ENCODE assay signal across 18 cellular contexts in genomic region chr12:131721548-131721947, GRCh38. TPM values are rescaled to one million over a fixed set of nuclear protein-coding genes. Genes with fewer than 3 reads are reported as not detected.
DNase-seq lines count a peak whose midpoint lies in the region; ATAC-seq and TF ChIP-seq lines count a peak whose summit lies in the region.
"Had no signal": no experiment of that assay in that cellular context is flagged by ENCODE, and none has a peak within 500 bp of the region (broad histone marks: within the 10 kb centered on the region; RNA-seq: fewer than 3 reads in every experiment).

No MANE protein-coding gene starts in this region.

- no peaks in the 10 kb centered on the region for H3K27me3 Mint-ChIP-seq in activated CD4-positive, alpha-beta T cell treated with anti-CD3 and anti-CD28 coated beads for 36 hours
- H3K27me3 Mint-ChIP-seq in H9 (ENCODE audit: low read depth) (no peaks in the 10 kb centered on the region), neural progenitor cell (ENCODE audit: insufficient read depth, low read depth) (peaks cover 2% of the 10 kb centered on the region)

- H3K79me1 ChIP-seq in H9 (ENCODE audit: insufficient read depth, low read depth, low read length, poor library complexity, severe bottlenecking): no peaks in the 10 kb centered on the region

- no TSS peak for BruUV-seq in mammary epithelial cell (replicated peaks; lab: Mats Ljungman, UMichigan)
- no TSS peak for BruUV-seq in A673 (replicated peaks; lab: Mats Ljungman, UMichigan)

- H3K9me3 ChIP-seq in H9 (ENCODE audit: control insufficient read depth, low read depth, low read length): no peaks in the 10 kb centered on the region
- peaks cover 4% of the 10 kb centered on the region for H3K9me3 ChIP-seq in mammary epithelial cell (replicated peaks; ENCODE audit: insufficient read depth, low read length)
- H3K9me3 ChIP-seq in neural progenitor cell (ENCODE audit: low read depth): no peaks in the 10 kb centered on the region
- H3K9me3 ChIP-seq in A673 (ENCODE audit: low read depth, low read length, poor library complexity, severe bottlenecking): no peaks in the 10 kb centered on the region
- H3K9me3 ChIP-seq: BLaER1, MG63 had no signal

- TF ChIP-seq CTCF in H9 (conservative IDR thresholded peaks at IDR 0.05) (no peak), mammary epithelial cell (conservative IDR thresholded peaks at IDR 0.05 in 1 of 2, IDR thresholded peaks at IDR 0.05 in 1 of 2; ENCODE audit: extremely low read depth in 1 of 2, insufficient read depth in 1 of 2, low read depth in 1 of 2, low read length in 2 of 2) (no peak), neural progenitor cell (IDR thresholded peaks at IDR 0.05) (no peak), A673 (conservative IDR thresholded peaks at IDR 0.05; ENCODE audit: low read depth, low read length) (no peak)

- H3K9me3 Mint-ChIP-seq in activated CD4-positive, alpha-beta T cell treated with anti-CD3 and anti-CD28 coated beads for 36 hours (ENCODE audit: low read depth): no peaks in the 10 kb centered on the region
- H3K9me3 Mint-ChIP-seq in H9 (no peaks in the 10 kb centered on the region), neural progenitor cell (no peaks in the 10 kb centered on the region)

- no peaks in the 10 kb centered on the region for H3K27me3 ChIP-seq in H9 (ENCODE audit: insufficient read depth, low read length)
- no peaks in the 10 kb centered on the region for H3K27me3 ChIP-seq in mammary epithelial cell (ENCODE audit: insufficient read depth, low read length)
- H3K27me3 ChIP-seq in neural progenitor cell: no peaks in the 10 kb centered on the region
- H3K27me3 ChIP-seq in A673 (replicated peaks; ENCODE audit: insufficient read depth, low read depth, low read length, poor library complexity): no peaks in the 10 kb centered on the region
- H3K27me3 ChIP-seq: BLaER1, MG63 had no signal

- no peak overlapping the region for H3K56ac ChIP-seq in H9 (ENCODE audit: insufficient read length, low read depth, low read length)

- H3K4me3 ChIP-seq in mammary epithelial cell (replicated peaks in 1 of 3; ENCODE audit: insufficient read depth in 1 of 3, low read depth in 2 of 3, low read length in 3 of 3): no peak overlapping the region
- no peak overlapping the region for H3K4me3 ChIP-seq in neural progenitor cell
- no peak overlapping the region for H3K4me3 ChIP-seq in A673 (ENCODE audit: low read depth, low read length, poor library complexity, severe bottlenecking)
- H3K4me3 ChIP-seq: BLaER1, GM12878, MG63 had no signal

- no peak overlapping the region for H3K9ac ChIP-seq in H9 (ENCODE audit: extremely low read depth, insufficient read length, low read length)
- no peak overlapping the region for H3K9ac ChIP-seq in mammary epithelial cell (ENCODE audit: insufficient read depth, low read length)
- H3K9ac ChIP-seq in neural progenitor cell: no peak overlapping the region
- H3K9ac ChIP-seq: BLaER1, KMS-11 had no signal

- H2BK120ac ChIP-seq in H9 (ENCODE audit: low read depth, low read length, poor library complexity, severe bottlenecking): no peak overlapping the region

- H2AFZ ChIP-seq in H9 (ENCODE audit: low read length) (no peak overlapping the region), mammary epithelial cell (ENCODE audit: low read depth, low read length) (no peak overlapping the region), neural progenitor cell (replicated peaks) (no peak overlapping the region)

- no CpG with 5 or more reads among the region's 1 CpG for WGBS in H9 (ENCODE audit: extremely low coverage, insufficient read length, low lambda C conversion rate)
- WGBS in mammary epithelial cell (ENCODE audit: low coverage, missing lambda C conversion rate): 100% methylated on average over 1 of the region's 1 CpG

- CTCF ChIA-PET in activated CD4-positive, alpha-beta T cell treated with anti-CD3 and anti-CD28 coated beads for 36 hours (lab: Charles Lee): interaction anchor here (1.4 kb wide), 1 partner anchor 34 kb away, joined by 4 read pairs; no protein-coding TSS in a partner anchor
- CTCF ChIA-PET in mammary epithelial cell (lab: Charles Lee; ENCODE audit: low non-redundant PET): no interaction called here
- CTCF ChIA-PET in A673 (lab: Charles Lee): no interaction called here

- H4K20me1 ChIP-seq in H9 (ENCODE audit: control insufficient read depth, insufficient read depth, insufficient read length) (no peaks in the 10 kb centered on the region), mammary epithelial cell (ENCODE audit: insufficient read depth, low read length) (no peaks in the 10 kb centered on the region), neural progenitor cell (ENCODE audit: low read depth) (peaks cover 6% of the 10 kb centered on the region)

- no peak for ATAC-seq in activated CD4-positive, alpha-beta T cell treated with anti-CD3 and anti-CD28 coated beads for 36 hours
- ATAC-seq: GM12878 had no signal

- H3K23ac ChIP-seq in H9 (ENCODE audit: insufficient read length, low read depth, low read length): no peak overlapping the region

- no peak overlapping the region for H2BK12ac ChIP-seq in H9 (ENCODE audit: insufficient read length, low read depth, low read length)

- H4K8ac ChIP-seq in H9 (replicated peaks; ENCODE audit: insufficient read length, low read depth, low read length): no peak overlapping the region

- H3K4me2 ChIP-seq in H9 (ENCODE audit: insufficient read depth, insufficient read length, low read length): no peak overlapping the region
- no peak overlapping the region for H3K4me2 ChIP-seq in mammary epithelial cell (ENCODE audit: insufficient read depth, low read depth, low read length)
- no peak overlapping the region for H3K4me2 ChIP-seq in neural progenitor cell
- H3K4me2 ChIP-seq: BLaER1, KMS-11 had no signal

- peak overlapping the region; percentile 30 for H3K27ac Mint-ChIP-seq in activated CD4-positive, alpha-beta T cell treated with anti-CD3 and anti-CD28 coated beads for 36 hours
- H3K27ac Mint-ChIP-seq in H9 (peak overlapping the region; percentile 97 to 99 (median 98); a peak in 6 of 7 replicates), neural progenitor cell (no peak overlapping the region)

- dilution Hi-C loops in mammary epithelial cell (cut with HindIII; ENCODE audit: low sequenced_read_pairs): no loop called here

- H3K27ac ChIP-seq in H9 (ENCODE audit: insufficient read length, low read depth, low read length) (peak overlapping the region; percentile 97), mammary epithelial cell (ENCODE audit: insufficient read depth, low read depth, low read length) (peak overlapping the region; percentile 44), neural progenitor cell (peak overlapping the region; percentile 47), A673 (ENCODE audit: low read depth, low read length, poor library complexity, severe bottlenecking) (no peak overlapping the region)
- H3K27ac ChIP-seq: BLaER1, KMS-11 had no signal

- H3K36me3 Mint-ChIP-seq in activated CD4-positive, alpha-beta T cell treated with anti-CD3 and anti-CD28 coated beads for 36 hours (ENCODE audit: low read depth): peaks cover 59% of the 10 kb centered on the region
- H3K36me3 Mint-ChIP-seq in H9 (ENCODE audit: insufficient read depth in 1 of 3, low read depth in 3 of 3) (peaks cover 49 to 74% (median 67%) of the 10 kb centered on the region in 3 experiments), neural progenitor cell (peaks cover 28% of the 10 kb centered on the region)

- no peak overlapping the region for H4K5ac ChIP-seq in H9 (ENCODE audit: insufficient read length, low read depth, low read length)

- H3K4me3 Mint-ChIP-seq in activated CD4-positive, alpha-beta T cell treated with anti-CD3 and anti-CD28 coated beads for 36 hours: no peak overlapping the region
- H3K4me3 Mint-ChIP-seq in H9 (no peak overlapping the region), neural progenitor cell (no peak overlapping the region)

- H3K18ac ChIP-seq in H9 (ENCODE audit: insufficient read length, low read depth, low read length): no peak overlapping the region

- H2AK5ac ChIP-seq in H9 (ENCODE audit: insufficient read length, low read length): no peak overlapping the region

- H3K4me1 ChIP-seq in H9 (ENCODE audit: insufficient read depth, low read length) (peaks cover 11% of the 10 kb centered on the region), mammary epithelial cell (ENCODE audit: insufficient read depth, low read length) (peaks cover 3% of the 10 kb centered on the region), neural progenitor cell (peaks cover 20% of the 10 kb centered on the region), A673 (ENCODE audit: insufficient read depth, low read length, poor library complexity, severe bottlenecking) (no peaks in the 10 kb centered on the region)
- H3K4me1 ChIP-seq: BLaER1 had no signal

- H3K36me3 ChIP-seq in mammary epithelial cell (ENCODE audit: insufficient read depth, low read length): peaks cover 31% of the 10 kb centered on the region
- H3K36me3 ChIP-seq in neural progenitor cell: peaks cover 15% of the 10 kb centered on the region
- peaks cover 80% of the 10 kb centered on the region for H3K36me3 ChIP-seq in A673 (ENCODE audit: insufficient read depth, low read length, poor library complexity, severe bottlenecking)

- H3K4ac ChIP-seq in H9 (ENCODE audit: low read depth, low read length): no peak overlapping the region

- H2BK15ac ChIP-seq in H9 (ENCODE audit: low read depth, low read length): no peak overlapping the region

- in situ Hi-C loops in mammary epithelial cell (cut with MboI; ENCODE audit: low sequenced_read_pairs in 2 of 2): no loop called here

- no peak overlapping the region for H3T11ph ChIP-seq in H9 (ENCODE audit: low read length)

- peaks cover 2% of the 10 kb centered on the region; the same call in 1 of the 2 replicates for H3K79me2 ChIP-seq in H9 (ENCODE audit: insufficient read depth, low read length)
- H3K79me2 ChIP-seq in mammary epithelial cell (ENCODE audit: insufficient read depth, low read length): peaks cover 53% of the 10 kb centered on the region
- peaks cover 37% of the 10 kb centered on the region for H3K79me2 ChIP-seq in neural progenitor cell (ENCODE audit: low read depth)

- no peak overlapping the region for H2BK20ac ChIP-seq in H9 (ENCODE audit: low read depth, low read length, poor library complexity, severe bottlenecking)

- DNase-seq in activated CD4-positive, alpha-beta T cell treated with anti-CD3 and anti-CD28 coated beads for 36 hours: no peak
- no peak for DNase-seq in activated CD4-positive, alpha-beta T cell treated with anti-CD3 and anti-CD28 coated beads, Interleukin-2, amount 50 U/mL, for 48 hours
- DNase-seq in H9 (no peak), mammary epithelial cell (no peak), neural progenitor cell (ENCODE audit: low spot score) (no peak), middle frontal gyrus (ENCODE audit: extremely low spot score, low spot score) (no peak), anterior cingulate cortex (lab: John Stamatoyannopoulos, UW) (no peak), A673 (ENCODE audit: low spot score) (no peak)
- DNase-seq: DND-41, GDM1, MG63, NCI-H1092, NCI-H1694, NCI-H510A treated with DMSO at 0.1 percent for 48 hours, SHP77 treated with DMSO at 0.1 percent for 48 hours had no signal

- H2BK5ac ChIP-seq in H9 (ENCODE audit: insufficient read length, low read length): no peak overlapping the region

- peaks cover 27% of the 10 kb centered on the region for H3F3A ChIP-seq in neural progenitor cell (ENCODE audit: low read depth)

- POLR2A ChIA-PET in activated CD4-positive, alpha-beta T cell treated with anti-CD3 and anti-CD28 coated beads for 36 hours (lab: Charles Lee): no interaction called here
- POLR2A ChIA-PET in A673 (lab: Charles Lee; ENCODE audit: low non-redundant PET): no interaction called here

- H4K91ac ChIP-seq in H9 (ENCODE audit: insufficient read length, low read depth, low read length): no peak overlapping the region

- H3K23me2 ChIP-seq in H9 (ENCODE audit: insufficient read length, low read depth, low read length, poor library complexity, severe bottlenecking): no peaks in the 10 kb centered on the region

- no peak overlapping the region for H3K14ac ChIP-seq in H9 (ENCODE audit: insufficient read depth, low read length)

- no peaks in the 10 kb centered on the region for H3K4me1 Mint-ChIP-seq in activated CD4-positive, alpha-beta T cell treated with anti-CD3 and anti-CD28 coated beads for 36 hours
- H3K4me1 Mint-ChIP-seq in H9 (peaks cover 44 to 48% of the 10 kb centered on the region in 2 experiments), neural progenitor cell (peaks cover 10% of the 10 kb centered on the region)

- intact Hi-C loops in activated CD4-positive, alpha-beta T cell treated with anti-CD3 and anti-CD28 coated beads for 36 hours (cut with DNase I, micrococcal nuclease): no loop called here
- intact Hi-C loops in mammary epithelial cell (cut with micrococcal nuclease): no loop called here
- intact Hi-C loops in A673 (cut with micrococcal nuclease; ENCODE audit: unreplicated experiment): no loop called here

RNA-seq across cellular contexts. Expression of gene SFSWAP, which starts 10.7 kb away (rescaled TPM):
- 10 to 100 TPM; 47.9 to 73.1 TPM for total RNA-seq in activated CD4-positive, alpha-beta T cell treated with anti-CD3 and anti-CD28 coated beads for 36 hours
- total RNA-seq in H9 (2021): 44.2 and 48.1 TPM in 2 replicates
- 10 to 100 TPM; 19.8 to 41.6 TPM for total RNA-seq in mammary epithelial cell
- 10.0 TPM for polyA plus RNA-seq in mammary epithelial cell
- polyA minus RNA-seq in mammary epithelial cell: 19.1 TPM
- total RNA-seq in neural progenitor cell (ENCODE audit: low replicate concordance): 37.0 and 42.3 TPM in 2 replicates
- total RNA-seq in A673 (2021): 65.4 and 66.4 TPM in 2 replicates
